In genomic region chr10:1026578-1026977, GRCh38 we compare ENCODE assay signal across 21 cellular contexts. TPM values are rescaled to one million over a fixed set of nuclear protein-coding genes. Genes with fewer than 3 reads are reported as not detected.
"Had no signal": no experiment of that assay in that cellular context is flagged by ENCODE, and none has a peak within 500 bp of the region (broad histone marks: within the 10 kb centered on the region; RNA-seq: fewer than 3 reads in every experiment).

No MANE protein-coding gene starts in this region.

- H3K9me3 ChIP-seq: MG63, SJCRH30 had no signal

- ATAC-seq: SK-N-SH treated with all-trans-retinoic acid at 6 μM for 48 hours had no signal

- H3K27me3 ChIP-seq: MG63, SJCRH30 had no signal

- H3K4me3 ChIP-seq: MG63, SJCRH30 had no signal

- DNase-seq: KBM-7, MG63, NCI-H1092, NCI-H1105 treated with DMSO at 0.1 percent for 48 hours, NCI-H1417 treated with DMSO at 0.1 percent for 48 hours, NCI-H146, NCI-H1694 treated with DMSO at 0.1 percent for 48 hours, NCI-H2029, NCI-H2081 treated with DMSO at 0.1 percent for 48 hours, NCI-H2171, NCI-H226, NCI-H446, NCI-H510A, NCI-H524 treated with DMSO at 0.1 percent for 48 hours, NCI-H69, NCI-H774, RPMI8226, SHP77 treated with DMSO at 0.1 percent for 48 hours, SJCRH30 had no signal

- H3K4me1 ChIP-seq: SJCRH30 had no signal

- H3K27ac ChIP-seq: SJCRH30 had no signal

- H3K36me3 ChIP-seq: MG63, SJCRH30 had no signal

RNA-seq across cellular contexts. Expression of gene IDI2, which starts 0.9 kb away (rescaled TPM):
- total RNA-seq: HT-29, SJCRH30 had no signal
